Comparison of ENCODE assay signal across 2 cellular contexts in the genomic region with DNA sequence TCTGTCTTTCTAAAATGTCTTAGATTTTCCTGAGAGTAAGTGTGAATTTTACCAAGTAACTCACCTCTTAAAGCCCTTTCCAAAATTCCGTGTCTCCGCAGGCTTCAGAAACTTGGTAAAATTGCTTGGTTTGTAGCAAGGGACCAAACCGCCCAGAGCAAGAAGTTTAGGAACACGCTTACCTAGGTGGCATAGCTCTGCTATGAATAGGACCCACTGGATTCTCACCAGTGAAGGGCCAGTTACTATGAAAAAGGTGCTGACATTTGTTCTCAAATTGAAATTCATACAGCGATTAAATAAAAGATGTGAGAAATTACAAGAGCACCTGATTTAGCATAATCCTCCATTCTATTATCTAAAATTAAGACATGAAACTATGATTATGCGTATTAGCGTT.
TF ChIP-seq lines count a peak whose summit lies in the region.

No MANE protein-coding gene starts in this region.

TF ChIP-seq in SK-N-SH, 30 proteins besides CTCF, POLR2A, EP300 and RAD21:
- TF ChIP-seq TEAD4 (IDR thresholded peaks at IDR 0.05; ENCODE audit: borderline replicate concordance, insufficient read depth) (no peak), MEF2A (IDR thresholded peaks at IDR 0.05; ENCODE audit: borderline replicate concordance, low read depth) (no peak), ELF1 (IDR thresholded peaks at IDR 0.05) (no peak)

TF ChIP-seq in SK-N-SH treated with all-trans-retinoic acid at 6 μM for 48 hours, 23 proteins besides CTCF, POLR2A, EP300 and RAD21:
- TF ChIP-seq CREB5 (CRISPR knock-in tag; IDR thresholded peaks at IDR 0.05; ENCODE audit: low read depth) (no peak), ZFP3 (CRISPR knock-in tag; IDR thresholded peaks at IDR 0.05) (no peak)
